8 cellular contexts compared by ENCODE assay signal in genomic region chr7:1137517-1138167, GRCh38. TPM values are rescaled to one million over a fixed set of nuclear protein-coding genes. Genes with fewer than 3 reads are reported as not detected.
DNase-seq lines count a peak whose midpoint lies in the region; ATAC-seq and TF ChIP-seq lines count a peak whose summit lies in the region.

No MANE protein-coding gene starts in this region.

- no peak for TF ChIP-seq POLR2A in right lobe of liver (IDR thresholded peaks at IDR 0.05)
- no peak for TF ChIP-seq POLR2A in tibial nerve (IDR thresholded peaks at IDR 0.05)

- in situ Hi-C loops in Caki2 (cut with HindIII; ENCODE audit: low pct_unique_long_range_greater_than_20kb, low sequenced_read_pairs), result no loop called here

- H3K36me3 ChIP-seq in right lobe of liver (no peaks in the 10 kb centered on the region), tibial nerve (no peaks in the 10 kb centered on the region)

- H3K27ac Mint-ChIP-seq in brain, result peak overlapping the region; percentile 54 to 93 (median 75)

- peak; percentile 72 for ATAC-seq in GM21381 (IDR thresholded peaks at IDR 0.05; ENCODE audit: unreplicated experiment)
- peak; percentile 68 to 89 (median 80) for ATAC-seq in right lobe of liver

- 30% methylated on average over 11 of the region's 51 CpGs for WGBS in right lobe of liver (ENCODE audit: insufficient coverage, low coverage, low lambda C conversion rate, missing lambda C conversion rate)
- 17 to 28% methylated on average over 18 to 36 of the region's 51 CpGs for WGBS in tibial nerve, 2 donors

- TF ChIP-seq EP300 in tibial nerve (IDR thresholded peaks at IDR 0.05), result no peak

- no peak for TF ChIP-seq CTCF in HL-60 (IDR thresholded peaks at IDR 0.05; ENCODE audit: insufficient read depth, low read length)
- no peak for TF ChIP-seq CTCF in brain (conservative IDR thresholded peaks at IDR 0.05)
- peak in 1 of 4 donors; percentile 8 for TF ChIP-seq CTCF in right lobe of liver (IDR thresholded peaks at IDR 0.05)
- TF ChIP-seq CTCF in tibial nerve (IDR thresholded peaks at IDR 0.05), result no peak

- peak overlapping the region; percentile 77 for H3K27ac ChIP-seq in HL-60 (replicated peaks)
- peak overlapping the region in 1 of 3 donors; percentile 63 for H3K27ac ChIP-seq in right lobe of liver
- peak overlapping the region in 3 of 4 donors; percentile 84 to 88 (median 86) for H3K27ac ChIP-seq in tibial nerve

- DNase-seq in Caki2 (ENCODE audit: low read depth) (peak; percentile 45), HL-60 (ENCODE audit: low read depth in 1 of 2, low spot score in 1 of 2) (peak in 1 of 2 experiments; percentile 8), right lobe of liver (no peak), tibial nerve (ENCODE audit: low spot score in 2 of 2) (no peak), NCI-H82 (lab: John Stamatoyannopoulos, UW) (no peak), NK-92 (lab: John Stamatoyannopoulos, UW; ENCODE audit: unreplicated experiment) (no peak)

- H3K4me1 Mint-ChIP-seq in brain, result peaks cover 21% of the 10 kb centered on the region

- no peaks in the 10 kb centered on the region for H3K9me3 ChIP-seq in right lobe of liver
- no peaks in the 10 kb centered on the region for H3K9me3 ChIP-seq in tibial nerve

- peaks cover 3 to 17% (median 7%) of the 10 kb centered on the region in 5 experiments for H3K9me3 Mint-ChIP-seq in brain

- H3K27me3 Mint-ChIP-seq in brain, result peaks cover 7% of the 10 kb centered on the region

- H3K4me1 ChIP-seq in right lobe of liver (peaks cover 0 to 8% (median 2%) of the 10 kb centered on the region in 4 donors), tibial nerve (peaks cover 0 to 19% (median 13%) of the 10 kb centered on the region in 4 donors)

- peak overlapping the region; percentile 97 for H3K4me3 ChIP-seq in HL-60 (replicated peaks; ENCODE audit: insufficient read depth, low read length)
- H3K4me3 ChIP-seq in right lobe of liver, result peak overlapping the region; percentile 56 to 82 (median 69)
- H3K4me3 ChIP-seq in tibial nerve, result peak overlapping the region; percentile 50 to 90 (median 65)

- intact Hi-C loops in right lobe of liver (cut with DNase I), result no loop called here

- H3K36me3 Mint-ChIP-seq in brain, result peaks cover 20% of the 10 kb centered on the region

- H3K27me3 ChIP-seq in HL-60 (ENCODE audit: insufficient read depth, poor library complexity, severe bottlenecking), result no peaks in the 10 kb centered on the region
- H3K27me3 ChIP-seq in right lobe of liver, result no peaks in the 10 kb centered on the region
- no peaks in the 10 kb centered on the region for H3K27me3 ChIP-seq in tibial nerve

- peak overlapping the region; percentile 89 to 96 (median 90) for H3K4me3 Mint-ChIP-seq in brain

RNA-seq across cellular contexts. Expression of gene ZFAND2A, which starts 22.4 kb away (rescaled TPM):
- 22.4 TPM in 2 replicates for total RNA-seq in Caki2 (2014; rRNA removed; shearing (Covaris generic); ENCODE audit: low replicate concordance)
- 25.2 TPM for polyA plus RNA-seq in brain (ENCODE audit: insufficient read depth, low read depth, low replicate concordance)
- total RNA-seq in right lobe of liver, result 10 to 100 TPM; 24.3 to 43.1 (median 31.8) TPM
- 10 to 100 TPM; 29.7 to 36.8 (median 33.7) TPM for total RNA-seq in tibial nerve

RNA-seq across cellular contexts. Expression of gene GPER1, which starts 49.7 kb away (rescaled TPM):
- 2.5 and 7.7 TPM in 2 replicates for total RNA-seq in Caki2 (2014; rRNA removed; shearing (Covaris generic); ENCODE audit: low replicate concordance)
- 10.9 TPM for polyA plus RNA-seq in brain (ENCODE audit: insufficient read depth, low read depth, low replicate concordance)
- total RNA-seq in right lobe of liver (10 to 100 TPM in 4 of 6 experiments, 1 to 10 TPM in 2; 7.0 to 26.4 (median 11.9) TPM), tibial nerve (10 to 100 TPM in 1 of 4 donors, 1 to 10 TPM in 3; 6.1 to 12.4 (median 8.7) TPM)
